Comparison of ENCODE assay signal across 11 cellular contexts in the genomic region with DNA sequence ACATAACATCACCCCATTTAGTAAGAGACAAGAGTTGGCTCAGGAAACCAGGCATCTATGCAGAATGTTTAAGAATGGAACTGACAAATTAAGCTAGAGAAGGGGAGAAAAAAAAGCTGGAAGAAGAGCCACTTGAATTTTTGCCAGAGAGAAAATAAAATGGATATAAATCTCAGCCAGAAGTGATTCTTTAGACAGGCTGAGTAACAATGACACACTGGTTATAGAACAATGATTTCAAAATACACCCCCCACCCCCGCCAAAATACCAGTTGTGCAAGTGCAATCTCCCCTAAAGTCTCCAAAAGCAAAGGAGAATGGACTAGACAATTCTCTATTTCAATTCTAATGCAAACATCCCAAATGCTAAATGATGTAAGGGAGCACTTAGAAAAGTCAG. TPM values are rescaled to one million over a fixed set of nuclear protein-coding genes. Genes with fewer than 3 reads are reported as not detected.
DNase-seq lines count a peak whose midpoint lies in the region; ATAC-seq and TF ChIP-seq lines count a peak whose summit lies in the region.
"Had no signal": no experiment of that assay in that cellular context is flagged by ENCODE, and none has a peak within 500 bp of the region (broad histone marks: within the 10 kb centered on the region; RNA-seq: fewer than 3 reads in every experiment).

No MANE protein-coding gene starts in this region.

- dilution Hi-C loops in IMR-90 (cut with HindIII; ENCODE audit: low sequenced_read_pairs, unreplicated experiment): no loop called here

- H4K5ac ChIP-seq in IMR-90 (ENCODE audit: low read depth, low read length): no peak overlapping the region

- 0 out of 4 replicates have a peak overlapping the region, but pooled peaks of 1 of the 2 experiments have one; percentile 3 for H4K8ac ChIP-seq in IMR-90 (ENCODE audit: low read depth in 2 of 2, low read length in 2 of 2)

- peak overlapping the region; percentile 57; the same call in 1 of the 2 replicates for H3K27ac ChIP-seq in IMR-90 (ENCODE audit: insufficient read depth, low read length)
- peak overlapping the region in 37 of 59 donors; percentile 1 to 79 (median 54) for H3K27ac ChIP-seq in dorsolateral prefrontal cortex
- H3K27ac ChIP-seq: C4-2B, upper lobe of right lung had no signal

- H4K91ac ChIP-seq in IMR-90 (ENCODE audit: insufficient read depth, low read depth, low read length): no peak overlapping the region

- no peak overlapping the region for H3K4me3 ChIP-seq in IMR-90 (ENCODE audit: insufficient read depth, low read depth, low read length)
- H3K4me3 ChIP-seq in dorsolateral prefrontal cortex: no peak overlapping the region
- H3K4me3 ChIP-seq: upper lobe of right lung had no signal

- DNase-seq in AG08396 (ENCODE audit: low spot score) (peak; percentile 25), IMR-90 (peak; percentile 65), dorsolateral prefrontal cortex (no peak), middle frontal gyrus (ENCODE audit: extremely low spot score, low spot score) (peak; percentile 13), midbrain (lab: John Stamatoyannopoulos, UW) (no peak)
- DNase-seq: retina, upper lobe of right lung had no signal

- H3K9me3 ChIP-seq in IMR-90 (ENCODE audit: control insufficient read depth, insufficient read depth, low read length): no peaks in the 10 kb centered on the region
- H3K9me3 ChIP-seq: upper lobe of right lung had no signal

- POLR2A ChIA-PET in IMR-90 (lab: Charles Lee; ENCODE audit: unreplicated experiment): no interaction called here

- H3K9ac ChIP-seq in IMR-90 (ENCODE audit: low read depth, low read length): peak overlapping the region; percentile 28; the same call in 1 of the 2 replicates

- peak overlapping the region; percentile 37; the same call in 1 of the 2 replicates for H3K23ac ChIP-seq in IMR-90 (ENCODE audit: low read depth, low read length)

- H3K79me1 ChIP-seq in IMR-90 (ENCODE audit: low read depth in 1 of 2, low read length in 2 of 2): peaks cover 12 to 70% of the 10 kb centered on the region in 2 experiments

- H3K4ac ChIP-seq in IMR-90 (ENCODE audit: low read depth, low read length): no peak overlapping the region

- peaks cover 68% of the 10 kb centered on the region for H4K20me1 ChIP-seq in IMR-90 (ENCODE audit: insufficient read depth, low read length)

- H2BK120ac ChIP-seq in IMR-90 (ENCODE audit: low read depth, low read length): no peak overlapping the region

- ATAC-seq in IMR-90 (ENCODE audit: low read depth) (no peak; the same call in 1 of the 2 replicates), HG02571 (IDR thresholded peaks at IDR 0.05; ENCODE audit: unreplicated experiment) (no peak), GM18858 (IDR thresholded peaks at IDR 0.05; ENCODE audit: unreplicated experiment) (no peak), HG02870 (IDR thresholded peaks at IDR 0.05; ENCODE audit: unreplicated experiment) (no peak)

- H3K4me1 ChIP-seq in IMR-90 (ENCODE audit: control insufficient read depth, insufficient read depth, low read length): peaks cover 12% of the 10 kb centered on the region

- TF ChIP-seq RAD21 in IMR-90 (IDR thresholded peaks at IDR 0.05; ENCODE audit: low read length): no peak

- H3K56ac ChIP-seq in IMR-90 (ENCODE audit: extremely low read depth, insufficient read depth, low read length): no peak overlapping the region

- H2BK20ac ChIP-seq in IMR-90 (ENCODE audit: low read depth, low read length): no peak overlapping the region

- no peak overlapping the region for H2AK9ac ChIP-seq in IMR-90 (replicated peaks; ENCODE audit: low read depth, low read length, poor library complexity)

- peak overlapping the region; percentile 16; the same call in 1 of the 2 replicates for H3K4me2 ChIP-seq in IMR-90 (ENCODE audit: low read depth, low read length)

- in situ Hi-C loops in IMR-90 (cut with MboI; ENCODE audit: low sequenced_read_pairs): no loop called here

- BruUV-seq in IMR-90 (replicated peaks; lab: Mats Ljungman, UMichigan): no TSS peak

- TF ChIP-seq CTCF in IMR-90 (conservative IDR thresholded peaks at IDR 0.05; ENCODE audit: low read depth, low read length) (no peak), dorsolateral prefrontal cortex (IDR thresholded peaks at IDR 0.05 in 54 of 56, conservative IDR thresholded peaks at IDR 0.05 in 2 of 56; ENCODE audit: low read depth in 1 of 56, partially characterized antibody in 56 of 56) (no peak)

- H3K18ac ChIP-seq in IMR-90 (ENCODE audit: low read depth, low read length): no peak overlapping the region

- no peak overlapping the region for H2AFZ ChIP-seq in IMR-90 (replicated peaks; ENCODE audit: low read length, poor library complexity)

- H3K9me1 ChIP-seq in IMR-90 (ENCODE audit: insufficient read depth, low read length): no peaks in the 10 kb centered on the region

- CTCF ChIA-PET in IMR-90 (lab: Yijun Ruan, JAX): interaction anchor here (0.6 to 1.5 kb wide), 4 partner anchors 14 to 124 kb away, joined by 3 to 10 read pairs (median 5); no protein-coding TSS in a partner anchor

- no CpG with 5 or more reads among the region's 1 CpG for WGBS in IMR-90 (ENCODE audit: extremely low coverage in 2 of 2, insufficient read length in 1 of 2), 2 experiments

- H2BK5ac ChIP-seq in IMR-90 (ENCODE audit: low read depth, low read length, poor library complexity, severe bottlenecking): peak overlapping the region; percentile 31

- peaks cover 15% of the 10 kb centered on the region for H3K36me3 ChIP-seq in IMR-90 (ENCODE audit: control insufficient read depth, insufficient read depth, low read length)

- H2AK5ac ChIP-seq in IMR-90 (ENCODE audit: low read depth, low read length): no peak overlapping the region

- H3K27me3 ChIP-seq in IMR-90 (ENCODE audit: control insufficient read depth, insufficient read depth, low read length) (no peaks in the 10 kb centered on the region), dorsolateral prefrontal cortex (no peaks in the 10 kb centered on the region)
- H3K27me3 ChIP-seq: upper lobe of right lung had no signal

- no peak overlapping the region for H3K14ac ChIP-seq in IMR-90 (replicated peaks; ENCODE audit: low read depth, low read length)

- H2BK15ac ChIP-seq in IMR-90 (ENCODE audit: low read depth, low read length): no peak overlapping the region

- intact Hi-C loops in IMR-90 (cut with micrococcal nuclease) (loop anchor here (10.0 kb wide), 1 partner anchor 121 kb away; no protein-coding TSS in a partner anchor), dorsolateral prefrontal cortex (cut with DNase I) (no loop called here)

- no peak for TF ChIP-seq POLR2A in IMR-90 (IDR thresholded peaks at IDR 0.05; ENCODE audit: low read depth, low read length)

TF ChIP-seq in IMR-90, 13 proteins besides CTCF, POLR2A, EP300 and RAD21 (continues in another document):
- TF ChIP-seq, protein P1, sequence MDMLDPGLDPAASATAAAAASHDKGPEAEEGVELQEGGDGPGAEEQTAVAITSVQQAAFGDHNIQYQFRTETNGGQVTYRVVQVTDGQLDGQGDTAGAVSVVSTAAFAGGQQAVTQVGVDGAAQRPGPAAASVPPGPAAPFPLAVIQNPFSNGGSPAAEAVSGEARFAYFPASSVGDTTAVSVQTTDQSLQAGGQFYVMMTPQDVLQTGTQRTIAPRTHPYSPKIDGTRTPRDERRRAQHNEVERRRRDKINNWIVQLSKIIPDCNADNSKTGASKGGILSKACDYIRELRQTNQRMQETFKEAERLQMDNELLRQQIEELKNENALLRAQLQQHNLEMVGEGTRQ (IDR thresholded peaks at IDR 0.05; ENCODE audit: low read depth, low read length): no peak
- TF ChIP-seq RFX5 (IDR thresholded peaks at IDR 0.05; ENCODE audit: low read depth, low read length): peak; percentile 61; the same call in 1 of the 2 replicates
- peak; percentile 22; the same call in 1 of the 2 replicates for TF ChIP-seq MAFK (IDR thresholded peaks at IDR 0.05; ENCODE audit: low read depth, low read length)
- no peak for TF ChIP-seq RCOR1 (IDR thresholded peaks at IDR 0.05; ENCODE audit: insufficient replicate concordance, low read length)
- TF ChIP-seq NFE2L2 (IDR thresholded peaks at IDR 0.05; ENCODE audit: low read depth, low read length): peak; percentile 25; the same call in 1 of the 2 replicates
- TF ChIP-seq, protein P2, sequence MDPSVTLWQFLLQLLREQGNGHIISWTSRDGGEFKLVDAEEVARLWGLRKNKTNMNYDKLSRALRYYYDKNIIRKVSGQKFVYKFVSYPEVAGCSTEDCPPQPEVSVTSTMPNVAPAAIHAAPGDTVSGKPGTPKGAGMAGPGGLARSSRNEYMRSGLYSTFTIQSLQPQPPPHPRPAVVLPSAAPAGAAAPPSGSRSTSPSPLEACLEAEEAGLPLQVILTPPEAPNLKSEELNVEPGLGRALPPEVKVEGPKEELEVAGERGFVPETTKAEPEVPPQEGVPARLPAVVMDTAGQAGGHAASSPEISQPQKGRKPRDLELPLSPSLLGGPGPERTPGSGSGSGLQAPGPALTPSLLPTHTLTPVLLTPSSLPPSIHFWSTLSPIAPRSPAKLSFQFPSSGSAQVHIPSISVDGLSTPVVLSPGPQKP (IDR thresholded peaks at IDR 0.05; ENCODE audit: borderline replicate concordance, low read depth, low read length): no peak
- TF ChIP-seq FOS (IDR thresholded peaks at IDR 0.05; ENCODE audit: low read depth, low read length): 0 out of 2 replicates have a peak, but pooled peaks have one; percentile 10
- TF ChIP-seq BHLHE40 (IDR thresholded peaks at IDR 0.05; ENCODE audit: low read depth, low read length): no peak
- TF ChIP-seq SMC3 (IDR thresholded peaks at IDR 0.05; ENCODE audit: low read depth, low read length): no peak

RNA-seq across cellular contexts. Expression of a gene that starts 22.4 kb away (rescaled TPM):
- total RNA-seq in IMR-90 (2012; rRNA removed) (41.0 and 50.3 TPM in 2 replicates), dorsolateral prefrontal cortex (10 to 100 TPM; 27.5 to 55.0 (median 39.7) TPM)
- polyA plus RNA-seq in IMR-90 (2012; rRNA removed): 37.6 and 38.0 TPM in 2 replicates
- 20.3 and 21.4 TPM in 2 replicates for polyA plus RNA-seq in IMR-90 (2012; cell fraction: cytosol; rRNA removed)
- polyA plus RNA-seq in IMR-90 (2012; cell fraction: nucleus; rRNA removed; ENCODE audit: low replicate concordance): 8.8 and 29.9 TPM in 2 replicates

RNA-seq across cellular contexts. Expression of a gene that starts 26.4 kb away (rescaled TPM):
- 19.4 and 20.4 TPM in 2 replicates for total RNA-seq in IMR-90 (2012; rRNA removed)
- polyA plus RNA-seq in IMR-90 (2012; rRNA removed): 107 and 127 TPM in 2 replicates
- polyA plus RNA-seq in IMR-90 (2012; cell fraction: cytosol; rRNA removed): 87.5 and 210 TPM in 2 replicates
- polyA plus RNA-seq in IMR-90 (2012; cell fraction: nucleus; rRNA removed; ENCODE audit: low replicate concordance): 49.2 and 86.8 TPM in 2 replicates
- total RNA-seq in dorsolateral prefrontal cortex: 10 to 100 TPM; 29.8 to 60.2 (median 41.8) TPM

RNA-seq across cellular contexts. Expression of a gene that starts 29.3 kb away (rescaled TPM):
- total RNA-seq in IMR-90 (2012; rRNA removed) (36.6 and 42.5 TPM in 2 replicates), dorsolateral prefrontal cortex (10 to 100 TPM; 13.5 to 26.7 (median 19.9) TPM)
- 30.7 and 34.4 TPM in 2 replicates for polyA plus RNA-seq in IMR-90 (2012; rRNA removed)
- 31.0 and 46.5 TPM in 2 replicates for polyA plus RNA-seq in IMR-90 (2012; cell fraction: cytosol; rRNA removed)
- 15.8 and 29.9 TPM in 2 replicates for polyA plus RNA-seq in IMR-90 (2012; cell fraction: nucleus; rRNA removed; ENCODE audit: low replicate concordance)

RNA-seq across cellular contexts. Expression of a gene that starts 39.7 kb away (rescaled TPM):
- total RNA-seq in IMR-90 (2012; rRNA removed) (0.28 and 0.54 TPM in 2 replicates), dorsolateral prefrontal cortex (1 to 10 TPM in 91 of 120 experiments, under 1 TPM in 27, not detected in 2; 0.22 to 4.0 (median 1.6) TPM)
- polyA plus RNA-seq in IMR-90 (2012; rRNA removed): 0.92 and 0.99 TPM in 2 replicates
- 0.73 and 1.1 TPM in 2 replicates for polyA plus RNA-seq in IMR-90 (2012; cell fraction: cytosol; rRNA removed)
- polyA plus RNA-seq in IMR-90 (2012; cell fraction: nucleus; rRNA removed; ENCODE audit: low replicate concordance): 0.42 and 0.74 TPM in 2 replicates

Comparison
In these comparisons a context has a peak if more than half of its experiments do, and no peak if none do; other contexts are left out.
1. DNase-seq: peak in AG08396 (single experiment), IMR-90 (single experiment) and middle frontal gyrus (single experiment); none in dorsolateral prefrontal cortex (0 of 10) and midbrain (single experiment).